ENCODE assay signal across 8 cellular contexts in genomic region chr11:68002943-68003845, GRCh38. TPM values are rescaled to one million over a fixed set of nuclear protein-coding genes. Genes with fewer than 3 reads are reported as not detected.
DNase-seq lines count a peak whose midpoint lies in the region; ATAC-seq and TF ChIP-seq lines count a peak whose summit lies in the region.

No MANE protein-coding gene starts in this region.

- no peaks in the 10 kb centered on the region for H3K27me3 Mint-ChIP-seq in central memory CD8-positive, alpha-beta T cell

- TF ChIP-seq CTCF in AG10803 (conservative IDR thresholded peaks at IDR 0.05; ENCODE audit: low read length), result no peak
- no peak for TF ChIP-seq CTCF in WERI-Rb-1 (IDR thresholded peaks at IDR 0.05; ENCODE audit: low read depth, low read length)

- no peak overlapping the region for H4K8ac ChIP-seq in mesenchymal stem cell (ENCODE audit: low read length)

- peak overlapping the region in 1 of 2 experiments; percentile 92 for H3K14ac ChIP-seq in mesenchymal stem cell (ENCODE audit: low read length in 2 of 2)

- H2BK120ac ChIP-seq in mesenchymal stem cell (ENCODE audit: low read depth, low read length), result peak overlapping the region; percentile 66

- no peak overlapping the region for H4K91ac ChIP-seq in mesenchymal stem cell (ENCODE audit: low read length)

- H2BK12ac ChIP-seq in mesenchymal stem cell (ENCODE audit: low read length in 2 of 2), result peak overlapping the region in 1 of 2 experiments; percentile 76

- H2BK5ac ChIP-seq in mesenchymal stem cell (ENCODE audit: low read depth, low read length, poor library complexity, severe bottlenecking), result no peak overlapping the region

- H3K4me3 Mint-ChIP-seq in central memory CD8-positive, alpha-beta T cell, result peak overlapping the region; percentile 87

- peak overlapping the region; percentile 85 for H3K4me2 ChIP-seq in mesenchymal stem cell (ENCODE audit: low read length, poor library complexity, severe bottlenecking)

- H3K79me1 ChIP-seq in mesenchymal stem cell (replicated peaks; ENCODE audit: low read length, poor library complexity, severe bottlenecking), result no peaks in the 10 kb centered on the region

- H3K27ac Mint-ChIP-seq in central memory CD8-positive, alpha-beta T cell (ENCODE audit: low read depth), result peak overlapping the region; percentile 59

- H3K4ac ChIP-seq in mesenchymal stem cell (ENCODE audit: low read depth in 1 of 2, low read length in 2 of 2), result peak overlapping the region in 1 of 2 experiments; percentile 60

- peak overlapping the region; percentile 72 for H2AFZ ChIP-seq in mesenchymal stem cell (ENCODE audit: low read depth, low read length)

- peaks cover 25% of the 10 kb centered on the region for H3K4me1 Mint-ChIP-seq in central memory CD8-positive, alpha-beta T cell

- peak overlapping the region in 1 of 2 experiments; percentile 72 for H3K23ac ChIP-seq in mesenchymal stem cell (ENCODE audit: low read length in 2 of 2)

- H3K4me3 ChIP-seq in AG10803 (ENCODE audit: low read length) (peak overlapping the region; percentile 66), WERI-Rb-1 (ENCODE audit: low read depth, low read length) (peak overlapping the region; percentile 46), mesenchymal stem cell (ENCODE audit: insufficient read depth in 1 of 2, low read depth in 1 of 2, low read length in 2 of 2) (peak overlapping the region; percentile 68 to 81)

- H3K36me3 ChIP-seq in WERI-Rb-1 (no peaks in the 10 kb centered on the region), mesenchymal stem cell (ENCODE audit: control insufficient read depth in 1 of 2, insufficient read depth in 2 of 2, low read depth in 1 of 2, low read length in 2 of 2) (peaks cover 0 to 12% of the 10 kb centered on the region in 2 experiments)

- ATAC-seq in GM19397 (IDR thresholded peaks at IDR 0.05; ENCODE audit: unreplicated experiment) (peak; percentile 44), GM21717 (IDR thresholded peaks at IDR 0.05; ENCODE audit: unreplicated experiment) (no peak)
- peak; percentile 87 for ATAC-seq in central memory CD8-positive, alpha-beta T cell (replicated peaks; ENCODE audit: extremely low read depth, poor library complexity, severe bottlenecking)

- WGBS in mesenchymal stem cell, result 20% methylated on average over 54 of the region's 86 CpGs

- no peak for DNase-seq in AG10803 (ENCODE audit: low read depth)
- DNase-seq in HuH-7.5 (ENCODE audit: low spot score), result peak; percentile 89
- DNase-seq in WERI-Rb-1, result no peak
- peak; percentile 42 to 44 for DNase-seq in central memory CD8-positive, alpha-beta T cell (ENCODE audit: low spot score in 2 of 2)
- no peak for DNase-seq in mesenchymal stem cell
- DNase-seq in stimulated activated naive CD4-positive, alpha-beta T cell treated with Interleukin-2 at 50 U/mL for 16 hours (lab: John Stamatoyannopoulos, UW), result peak; percentile 35

- H3K27ac ChIP-seq in WERI-Rb-1 (no peak overlapping the region), mesenchymal stem cell (ENCODE audit: low read length, poor library complexity, severe bottlenecking) (no peak overlapping the region)

- H2AK5ac ChIP-seq in mesenchymal stem cell (ENCODE audit: low read length, severe bottlenecking), result no peak overlapping the region

- no peaks in the 10 kb centered on the region for H3K9me3 ChIP-seq in WERI-Rb-1 (ENCODE audit: severe bottlenecking)
- H3K9me3 ChIP-seq in mesenchymal stem cell (ENCODE audit: control insufficient read depth, low read length), result no peaks in the 10 kb centered on the region

- H3K4me1 ChIP-seq in mesenchymal stem cell (ENCODE audit: control insufficient read depth, insufficient read depth, low read depth, low read length), result peaks cover 16% of the 10 kb centered on the region

- peak overlapping the region in 1 of 2 experiments; percentile 95 for H3K18ac ChIP-seq in mesenchymal stem cell (ENCODE audit: low read depth in 1 of 2, low read length in 2 of 2)

- no peak overlapping the region for H3K9ac ChIP-seq in mesenchymal stem cell (ENCODE audit: low read length)

- H3K27me3 ChIP-seq in WERI-Rb-1 (ENCODE audit: insufficient read depth, low read depth, severe bottlenecking) (no peaks in the 10 kb centered on the region), mesenchymal stem cell (ENCODE audit: control insufficient read depth in 1 of 2, insufficient read depth in 1 of 2, low read length in 2 of 2) (no peaks in the 10 kb centered on the region)

- H2BK15ac ChIP-seq in mesenchymal stem cell (ENCODE audit: low read depth, poor library complexity, severe bottlenecking), result no peak overlapping the region

- no peaks in the 10 kb centered on the region for H3K9me3 Mint-ChIP-seq in central memory CD8-positive, alpha-beta T cell

- H3K36me3 Mint-ChIP-seq in central memory CD8-positive, alpha-beta T cell (ENCODE audit: insufficient read depth), result peaks cover 10% of the 10 kb centered on the region

RNA-seq across cellular contexts. Expression of gene UNC93B1, which starts 0.7 kb away (rescaled TPM):
- 12.1 TPM for polyA plus RNA-seq in mesenchymal stem cell (2013, experiment 1 of 2)
- polyA plus RNA-seq in mesenchymal stem cell (2013, experiment 2 of 2), result 11.5 TPM

RNA-seq across cellular contexts. Expression of gene ALDH3B1, which starts 6.9 kb away (rescaled TPM):
- 22.4 TPM for polyA plus RNA-seq in mesenchymal stem cell (2013, experiment 1 of 2)
- 22.5 TPM for polyA plus RNA-seq in mesenchymal stem cell (2013, experiment 2 of 2)

RNA-seq across cellular contexts. Expression of gene NDUFS8, which starts 27.3 kb away (rescaled TPM):
- 104 TPM for polyA plus RNA-seq in mesenchymal stem cell (2013, experiment 1 of 2)
- 106 TPM for polyA plus RNA-seq in mesenchymal stem cell (2013, experiment 2 of 2)

RNA-seq across cellular contexts. Expression of gene TCIRG1, which starts 35.6 kb away (rescaled TPM):
- polyA plus RNA-seq in mesenchymal stem cell (2013, experiment 1 of 2), result 84.2 TPM
- 79.4 TPM for polyA plus RNA-seq in mesenchymal stem cell (2013, experiment 2 of 2)

Comparison
In these comparisons a context has a peak if more than half of its experiments do, and no peak if none do; other contexts are left out.
1. DNase-seq: peak in HuH-7.5 (single experiment), central memory CD8-positive, alpha-beta T cell (2 of 2) and stimulated activated naive CD4-positive, alpha-beta T cell treated with Interleukin-2 at 50 U/mL for 16 hours (single experiment); none in AG10803 (single experiment), WERI-Rb-1 (single experiment) and mesenchymal stem cell (single experiment).
2. Peak in every context shown above with its lines, with median percentiles within 50 percentile points of each other: H3K4me3 ChIP-seq.